In the genomic region with DNA sequence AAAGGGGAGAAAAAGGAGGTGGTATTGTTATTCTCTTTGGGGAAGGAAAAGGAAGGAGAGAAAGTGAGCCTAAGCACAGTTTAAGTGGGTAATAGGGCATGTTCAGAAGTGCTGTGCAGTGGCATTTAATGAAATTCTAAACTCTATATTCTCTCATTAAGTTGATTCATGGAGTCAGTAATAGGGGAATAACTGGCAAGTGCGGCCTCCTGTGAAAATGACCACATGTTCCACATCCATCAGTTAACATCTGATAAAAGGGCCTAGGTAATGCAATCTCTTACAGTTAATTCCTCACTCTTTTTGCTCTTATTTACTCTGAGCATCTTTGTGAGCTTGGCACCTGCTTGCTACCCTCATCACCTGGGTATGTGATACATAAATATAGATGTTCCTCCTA, we compare ENCODE assay signal across 22 cellular contexts.
"Had no signal": no experiment of that assay in that cellular context is flagged by ENCODE, and none has a peak within 500 bp of the region (broad histone marks: within the 10 kb centered on the region; RNA-seq: fewer than 3 reads in every experiment).

No MANE protein-coding gene starts in this region.

- H3K27me3 Mint-ChIP-seq: naive thymus-derived CD4-positive, alpha-beta T cell; stimulated activated naive CD8-positive, alpha-beta T cell treated with anti-CD3 and anti-CD28 coated beads, Interleukin-15, amount 100 ng/mL, for 72 hours had no signal

- ATAC-seq: left lung; naive thymus-derived CD4-positive, alpha-beta T cell; right lobe of liver; stimulated activated naive CD8-positive, alpha-beta T cell treated with anti-CD3 and anti-CD28 coated beads, Interleukin-15, amount 100 ng/mL, for 72 hours had no signal

- H3K9me3 ChIP-seq: left lung, right lobe of liver, suprapubic skin, transverse colon, vagina had no signal

- H3K36me3 Mint-ChIP-seq: naive thymus-derived CD4-positive, alpha-beta T cell had no signal

- H3K36me3 ChIP-seq: left lung, right lobe of liver, suprapubic skin, transverse colon, vagina had no signal

- H3K4me1 Mint-ChIP-seq: naive thymus-derived CD4-positive, alpha-beta T cell; stimulated activated naive CD8-positive, alpha-beta T cell treated with anti-CD3 and anti-CD28 coated beads, Interleukin-15, amount 100 ng/mL, for 72 hours had no signal

- H3K4me3 ChIP-seq: dorsolateral prefrontal cortex, hepatocyte, left lung, right lobe of liver, suprapubic skin, transverse colon, vagina had no signal

- DNase-seq: dorsolateral prefrontal cortex; effector CD4-positive, alpha-beta T cell; head of caudate nucleus; kidney; left lung; mesenchymal stem cell; midbrain; naive thymus-derived CD4-positive, alpha-beta T cell; nucleus accumbens; retina; right lobe of liver; small intestine; stimulated activated CD4-positive, alpha-beta T cell treated with anti-CD3 and anti-CD28 coated beads, Interleukin-15, amount 100 ng/mL, for 24 hours; stimulated activated CD4-positive, alpha-beta T cell treated with anti-CD3 and anti-CD28 coated beads, Interleukin-4, amount 100 ng/mL, for 1 hour; stimulated activated CD8-positive, alpha-beta memory T cell treated with anti-CD3 and anti-CD28 coated beads, Interleukin-4, amount 100 ng/mL, for 48 hours; stimulated activated naive CD4-positive, alpha-beta T cell; stimulated activated naive CD8-positive, alpha-beta T cell treated with anti-CD3 and anti-CD28 coated beads, Interleukin-15, amount 100 ng/mL, for 72 hours; transverse colon had no signal

- H3K27ac Mint-ChIP-seq: naive thymus-derived CD4-positive, alpha-beta T cell; nephron; stimulated activated naive CD8-positive, alpha-beta T cell treated with anti-CD3 and anti-CD28 coated beads, Interleukin-15, amount 100 ng/mL, for 72 hours had no signal

- H3K27me3 ChIP-seq: dorsolateral prefrontal cortex, hepatocyte, left lung, right lobe of liver, suprapubic skin, transverse colon, vagina had no signal

- H3K4me1 ChIP-seq: left lung, right lobe of liver, suprapubic skin, transverse colon, vagina had no signal

- H3K4me3 Mint-ChIP-seq: naive thymus-derived CD4-positive, alpha-beta T cell; nephron; stimulated activated naive CD8-positive, alpha-beta T cell treated with anti-CD3 and anti-CD28 coated beads, Interleukin-15, amount 100 ng/mL, for 72 hours had no signal

- H3K27ac ChIP-seq: dorsolateral prefrontal cortex, hepatocyte, left lung, right lobe of liver, suprapubic skin, transverse colon, vagina had no signal
